8 cellular contexts compared by ENCODE assay signal in the genomic region with DNA sequence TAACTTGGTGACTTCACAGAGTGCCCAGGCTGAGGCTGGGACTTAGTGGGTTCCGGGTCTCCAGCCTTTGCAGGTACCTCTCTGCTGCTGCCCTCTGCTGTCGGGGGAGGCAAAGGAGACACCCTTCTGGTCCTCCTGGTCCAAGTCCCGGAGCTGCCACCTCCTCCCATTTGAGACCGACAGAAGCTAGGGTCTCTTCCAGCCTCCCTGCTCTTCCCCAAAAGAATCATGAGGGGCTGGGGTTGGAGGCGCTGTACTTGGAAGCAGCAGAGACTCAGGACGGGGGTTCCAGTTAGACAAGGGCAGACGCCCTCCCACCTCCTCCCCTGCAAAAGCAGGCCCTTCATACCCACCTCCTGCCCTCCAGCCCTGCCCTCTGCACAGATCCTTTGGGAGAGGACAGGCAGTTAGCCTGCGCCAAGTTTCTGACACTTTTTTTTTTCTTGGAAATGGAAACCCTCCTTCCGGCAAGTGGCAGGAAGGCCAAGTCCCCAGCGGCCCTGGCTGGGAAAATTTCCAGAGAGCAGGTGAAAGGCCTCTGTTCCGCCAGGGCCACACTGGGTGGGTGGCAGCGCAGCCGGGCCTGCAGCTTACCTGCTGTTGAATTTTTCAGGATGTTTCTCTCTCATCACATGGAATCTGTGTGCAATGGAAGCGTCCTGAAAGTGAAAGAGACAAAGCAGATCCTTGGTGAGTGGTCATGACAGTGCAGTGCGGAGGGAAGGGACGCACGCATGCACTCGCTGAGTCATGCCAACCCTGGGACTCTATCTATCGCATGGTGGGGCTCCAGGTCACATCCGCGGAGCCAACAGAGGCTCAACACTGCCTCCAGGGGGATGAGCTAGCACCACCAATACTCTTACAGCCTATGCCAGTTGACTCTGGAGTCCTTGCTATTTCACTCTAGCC.
A peak's percentile ranks its signal among the peaks of the same experiment; 100 is the strongest.
DNase-seq lines count a peak whose midpoint lies in the region; ATAC-seq and TF ChIP-seq lines count a peak whose summit lies in the region.

No MANE protein-coding gene starts in this region.

- H3K9me3 ChIP-seq in heart right ventricle (no peaks in the 10 kb centered on the region), psoas muscle (no peaks in the 10 kb centered on the region)

- H3K27ac ChIP-seq in heart right ventricle (peak overlapping the region; percentile 55 to 82 (median 72)), psoas muscle (peak overlapping the region; percentile 90)

- DNase-seq in COLO829 (ENCODE audit: low spot score) (peak; percentile 95), OCI-M2 (lab: John Stamatoyannopoulos, UW; ENCODE audit: unreplicated experiment) (peak; percentile 5), heart right ventricle (peak; percentile 65 to 71), psoas muscle (peak; percentile 72 to 90), T-helper 9 cell (no peak)

- intact Hi-C loops in heart right ventricle (cut with DNase I): loop anchor here (1.0 to 10.0 kb wide), 6 partner anchors 127 to 261 kb away; no protein-coding TSS in a partner anchor
- intact Hi-C loops in psoas muscle (cut with DNase I): loop anchor here (1.0 to 5.0 kb wide), 3 partner anchors 259 to 263 kb away; no protein-coding TSS in a partner anchor

- H3K4me3 ChIP-seq in heart right ventricle: peak overlapping the region in 7 of 10 donors; percentile 4 to 51 (median 43)
- peak overlapping the region; percentile 65 for H3K4me3 ChIP-seq in psoas muscle

- peak; percentile 78 for ATAC-seq in GM19395 (IDR thresholded peaks at IDR 0.05; ENCODE audit: unreplicated experiment)
- ATAC-seq in HG03432 (IDR thresholded peaks at IDR 0.05; ENCODE audit: unreplicated experiment): peak; percentile 77
- peak; percentile 94 to 98 (median 95) for ATAC-seq in heart right ventricle
- ATAC-seq in psoas muscle: peak; percentile 94 to 96 (median 95)

- no peaks in the 10 kb centered on the region for H3K27me3 Mint-ChIP-seq in activated naive CD8-positive, alpha-beta T cell

- H3K36me3 ChIP-seq in heart right ventricle (peaks cover 0 to 6% (median 0%) of the 10 kb centered on the region in 9 donors), psoas muscle (ENCODE audit: insufficient read depth in 1 of 2, low read depth in 1 of 2) (no peaks in the 10 kb centered on the region)

- peak overlapping the region; percentile 41 for H3K27ac Mint-ChIP-seq in activated naive CD8-positive, alpha-beta T cell

- peak overlapping the region; percentile 46 for H3K4me3 Mint-ChIP-seq in activated naive CD8-positive, alpha-beta T cell

- TF ChIP-seq CTCF in heart right ventricle (IDR thresholded peaks at IDR 0.05) (peak in 8 of 9 donors; percentile 11 to 64 (median 59)), psoas muscle (IDR thresholded peaks at IDR 0.05) (peak; percentile 58)

- no peaks in the 10 kb centered on the region for H3K9me3 Mint-ChIP-seq in activated naive CD8-positive, alpha-beta T cell (ENCODE audit: low read depth)

- H3K4me1 ChIP-seq in heart right ventricle: peaks cover 6 to 41% (median 27%) of the 10 kb centered on the region in 9 donors
- peaks cover 46% of the 10 kb centered on the region for H3K4me1 ChIP-seq in psoas muscle

- WGBS in heart right ventricle, 2 donors: 9 to 12% methylated on average over 21 of the region's 21 CpGs
- 5 to 8% (median 6%) methylated on average over 21 of the region's 21 CpGs for WGBS in psoas muscle, 3 donors

- no peaks in the 10 kb centered on the region for H3K36me3 Mint-ChIP-seq in activated naive CD8-positive, alpha-beta T cell

- H3K27me3 ChIP-seq in heart right ventricle: no peaks in the 10 kb centered on the region
- H3K27me3 ChIP-seq in psoas muscle (ENCODE audit: insufficient read depth in 3 of 3, low read length in 2 of 3): no peaks in the 10 kb centered on the region

- H3K4me1 Mint-ChIP-seq in activated naive CD8-positive, alpha-beta T cell (ENCODE audit: low read depth): peaks cover 6% of the 10 kb centered on the region
